Comparison of ENCODE assay signal across 14 cellular contexts in the genomic region with DNA sequence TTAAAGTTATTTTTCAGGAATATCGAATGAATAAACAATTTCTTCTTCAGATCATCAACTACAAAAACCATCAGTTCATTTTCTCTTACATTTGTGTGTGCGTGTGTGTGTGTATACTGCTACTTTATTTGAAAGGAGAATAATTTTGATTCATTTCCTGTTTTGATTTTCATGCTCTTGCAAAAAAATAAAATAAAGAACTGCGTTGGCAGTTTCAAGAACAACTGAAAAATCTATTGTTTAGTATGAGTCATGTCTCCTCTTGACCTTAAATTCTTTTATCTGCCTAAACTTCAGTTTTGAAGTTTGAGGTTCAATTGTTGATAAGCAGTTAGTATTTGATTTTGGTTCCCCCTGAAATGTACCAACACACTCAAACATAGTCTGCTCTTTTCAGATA.
"Had no signal": no experiment of that assay in that cellular context is flagged by ENCODE, and none has a peak within 500 bp of the region (broad histone marks: within the 10 kb centered on the region; RNA-seq: fewer than 3 reads in every experiment).

No MANE protein-coding gene starts in this region.

- DNase-seq: cortex of kidney; effector memory CD8-positive, alpha-beta T cell; foreskin keratinocyte; head of caudate nucleus; left colon; mammary epithelial cell; naive thymus-derived CD4-positive, alpha-beta T cell; psoas muscle; sigmoid colon; stimulated activated CD4-positive, alpha-beta T cell treated with anti-CD3 and anti-CD28 coated beads, Interleukin-12 subunit alpha, Interleukin-12 subunit beta, amount 100 ng/mL, for 4 hours; stimulated activated naive CD4-positive, alpha-beta T cell; stomach; substantia nigra; transverse colon had no signal
